In the genomic region with DNA sequence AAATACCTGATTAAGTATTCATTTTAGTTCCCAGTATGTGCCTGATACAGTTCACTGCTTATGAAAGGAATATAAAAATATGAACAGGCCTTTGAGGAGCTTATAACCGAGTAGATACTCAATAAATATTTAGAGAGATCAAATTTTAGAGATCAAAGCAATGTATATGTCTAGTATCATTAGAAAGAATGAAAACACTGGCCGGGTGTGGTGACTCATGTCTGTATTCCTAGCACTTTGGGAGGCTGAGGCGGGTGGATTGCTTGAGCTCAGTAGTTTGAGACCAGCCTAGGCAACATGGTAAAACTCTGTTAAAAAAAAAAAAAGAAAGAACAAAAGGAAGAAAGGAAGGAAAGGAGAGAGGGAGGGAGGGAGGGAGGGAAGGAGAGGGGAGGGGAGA, we compare ENCODE assay signal across 17 cellular contexts.
DNase-seq lines count a peak whose midpoint lies in the region; ATAC-seq and TF ChIP-seq lines count a peak whose summit lies in the region.
"Had no signal": no experiment of that assay in that cellular context is flagged by ENCODE, and none has a peak within 500 bp of the region (broad histone marks: within the 10 kb centered on the region; RNA-seq: fewer than 3 reads in every experiment).

No MANE protein-coding gene starts in this region.

- H3K4me3 ChIP-seq in astrocyte of the spinal cord (ENCODE audit: low read depth, low read length) = no peak overlapping the region
- no peak overlapping the region for H3K4me3 ChIP-seq in mesendoderm (ENCODE audit: low read length)
- H3K4me3 ChIP-seq: BLaER1, K562, PC-9, SJSA1 had no signal

- no peaks in the 10 kb centered on the region for H3K27me3 ChIP-seq in mesendoderm (ENCODE audit: insufficient read depth, low read length, poor library complexity)
- H3K27me3 ChIP-seq: BLaER1, SJSA1 had no signal

- no peak for DNase-seq in activated T-cell treated with anti-CD3 and anti-CD28 coated beads, Interleukin-2, amount 50 U/mL, for 72 hours
- no peak for DNase-seq in activated T-cell treated with anti-CD3 and anti-CD28 coated beads for 4 hours
- DNase-seq in astrocyte of the spinal cord (ENCODE audit: low read depth, low spot score) = peak; percentile 29
- no peak for DNase-seq in mesendoderm
- no peak for DNase-seq in medulla oblongata (ENCODE audit: extremely low spot score)
- DNase-seq in DMS153 (lab: John Stamatoyannopoulos, UW) = no peak
- DNase-seq: CD8-positive, alpha-beta memory T cell; DMS 273 treated with DMSO at 0.1 percent for 48 hours; GOT3; NCI-H1417 treated with DMSO at 0.1 percent for 48 hours; NCI-H2029 treated with DMSO at 0.1 percent for 48 hours; PC-9 had no signal

- no peak overlapping the region for H2BK5ac ChIP-seq in mesendoderm (ENCODE audit: low read length)

- H3K27me3 Mint-ChIP-seq in activated T-cell treated with anti-CD3 and anti-CD28 coated beads, Interleukin-2, amount 50 U/mL, for 72 hours (ENCODE audit: low read depth) = no peaks in the 10 kb centered on the region

- H3K79me1 ChIP-seq in mesendoderm (ENCODE audit: low read length) = no peaks in the 10 kb centered on the region

- in situ Hi-C loops in astrocyte of the spinal cord (cut with HindIII; ENCODE audit: low sequenced_read_pairs) = no loop called here

- H2BK15ac ChIP-seq in mesendoderm (replicated peaks; ENCODE audit: low read depth) = no peak overlapping the region

- no peak overlapping the region for H2BK120ac ChIP-seq in mesendoderm (ENCODE audit: low read depth, low read length)

- H4K8ac ChIP-seq in mesendoderm (ENCODE audit: low read depth, low read length) = no peak overlapping the region

- WGBS in mesendoderm (ENCODE audit: extremely low coverage, insufficient coverage, low lambda C conversion rate) = no CpG with 5 or more reads among the region's 3 CpGs

- no peak for ATAC-seq in activated T-cell treated with anti-CD3 and anti-CD28 coated beads, Interleukin-2, amount 50 U/mL, for 72 hours (replicated peaks in 1 of 2)
- ATAC-seq in HG02938 (IDR thresholded peaks at IDR 0.05; ENCODE audit: unreplicated experiment) = no peak
- no peak for ATAC-seq in GM21619 (IDR thresholded peaks at IDR 0.05; ENCODE audit: unreplicated experiment)

- H3K18ac ChIP-seq in mesendoderm (ENCODE audit: low read length) = peak overlapping the region; percentile 14

- TF ChIP-seq CTCF in astrocyte of the spinal cord (IDR thresholded peaks at IDR 0.05; ENCODE audit: low read depth, low read length) = no peak

- H3K23ac ChIP-seq in mesendoderm (ENCODE audit: low read length) = no peak overlapping the region

- no peaks in the 10 kb centered on the region for H3K36me3 ChIP-seq in mesendoderm (ENCODE audit: control insufficient read depth, insufficient read depth, low read length)
- H3K36me3 ChIP-seq: BLaER1, SJSA1 had no signal

- no peaks in the 10 kb centered on the region for H3K4me1 ChIP-seq in mesendoderm (ENCODE audit: control insufficient read depth, low read depth, low read length)
- H3K4me1 ChIP-seq: BLaER1 had no signal

- no peaks in the 10 kb centered on the region for H3K4me1 Mint-ChIP-seq in activated T-cell treated with anti-CD3 and anti-CD28 coated beads, Interleukin-2, amount 50 U/mL, for 72 hours (ENCODE audit: low read depth)
- H3K4me1 Mint-ChIP-seq: CD8-positive, alpha-beta memory T cell had no signal

- no peak overlapping the region for H3K9ac ChIP-seq in mesendoderm (ENCODE audit: low read length)
- H3K9ac ChIP-seq: BLaER1 had no signal

- peak overlapping the region; percentile 11 for H3K27ac Mint-ChIP-seq in activated T-cell treated with anti-CD3 and anti-CD28 coated beads, Interleukin-2, amount 50 U/mL, for 72 hours
- H3K27ac Mint-ChIP-seq: CD8-positive, alpha-beta memory T cell had no signal

- peaks cover under 1 to 1% of the 10 kb centered on the region in 2 donors for H3K9me3 Mint-ChIP-seq in activated T-cell treated with anti-CD3 and anti-CD28 coated beads, Interleukin-2, amount 50 U/mL, for 72 hours

- H3K27ac ChIP-seq in mesendoderm (ENCODE audit: low read depth, low read length) = no peak overlapping the region
- H3K27ac ChIP-seq: BLaER1, PC-9, SJSA1 had no signal

- no peak overlapping the region for H3K56ac ChIP-seq in mesendoderm (ENCODE audit: low read length)

- no peak overlapping the region for H3K4me3 Mint-ChIP-seq in activated T-cell treated with anti-CD3 and anti-CD28 coated beads, Interleukin-2, amount 50 U/mL, for 72 hours
- H3K4me3 Mint-ChIP-seq: CD8-positive, alpha-beta memory T cell had no signal

- H3K4me2 ChIP-seq in mesendoderm (ENCODE audit: low read length) = no peak overlapping the region
- H3K4me2 ChIP-seq: BLaER1, PC-9 had no signal

- no peak overlapping the region for H3K4ac ChIP-seq in mesendoderm (ENCODE audit: low read depth, low read length)

- no peak overlapping the region for H4K5ac ChIP-seq in mesendoderm (ENCODE audit: low read length)

- H3K36me3 Mint-ChIP-seq in activated T-cell treated with anti-CD3 and anti-CD28 coated beads, Interleukin-2, amount 50 U/mL, for 72 hours (ENCODE audit: insufficient read depth in 2 of 2) = no peaks in the 10 kb centered on the region
- H3K36me3 Mint-ChIP-seq: CD8-positive, alpha-beta memory T cell had no signal

- no peaks in the 10 kb centered on the region for H3K79me2 ChIP-seq in mesendoderm (ENCODE audit: control insufficient read depth, insufficient read depth, low read length)

- no peak overlapping the region for H2AK5ac ChIP-seq in mesendoderm (ENCODE audit: low read length)
